Comparison of ENCODE assay signal across 8 cellular contexts in the genomic region with DNA sequence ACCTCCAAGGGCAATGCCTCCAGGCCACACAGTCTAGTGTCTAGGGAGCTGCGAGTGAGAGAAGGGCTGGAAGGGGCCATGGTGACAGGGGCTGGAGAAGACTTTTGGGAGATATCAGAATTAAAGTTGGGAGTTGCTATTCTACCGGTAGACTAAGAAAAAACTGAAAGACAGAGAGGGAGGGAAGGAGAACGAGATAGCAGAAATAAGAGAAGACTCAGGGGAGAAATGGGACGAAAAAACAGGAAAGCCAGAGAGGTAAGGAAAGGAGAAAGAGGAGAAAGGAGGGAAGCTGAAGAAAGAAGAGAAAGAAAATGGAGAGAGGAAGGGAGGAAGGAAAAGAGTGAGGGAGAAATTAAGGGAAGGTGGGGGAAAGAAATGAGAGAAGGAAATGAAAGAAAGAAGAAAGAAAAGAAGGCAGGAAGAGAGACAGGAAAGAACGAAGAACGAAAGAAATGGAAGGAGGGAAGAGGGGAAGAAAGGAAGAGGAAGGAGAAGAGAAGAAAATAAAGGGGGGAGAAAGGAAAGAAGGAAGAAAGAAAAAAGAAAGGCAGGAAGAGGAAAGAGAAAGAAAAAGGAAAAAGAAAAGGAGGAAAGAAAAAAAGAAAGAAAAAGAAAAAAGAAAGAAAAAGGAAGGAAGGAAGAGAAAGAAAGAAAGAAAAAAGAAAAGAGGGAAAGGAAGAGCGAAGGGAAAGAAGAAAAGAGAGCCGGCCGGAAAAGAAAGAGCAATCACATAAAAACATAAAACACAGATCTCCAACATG. TPM values are rescaled to one million over a fixed set of nuclear protein-coding genes. Genes with fewer than 3 reads are reported as not detected.
DNase-seq lines count a peak whose midpoint lies in the region; ATAC-seq lines count a peak whose summit lies in the region.

No MANE protein-coding gene starts in this region.

- 15% methylated on average over 8 to 9 of the region's 9 CpGs for WGBS in ectodermal cell, 2 experiments

- intact Hi-C loops in posterior cingulate gyrus (cut with DNase I) = no loop called here
- intact Hi-C loops in posterior vena cava (cut with DNase I) = loop anchor here (5.0 to 10.0 kb wide), 2 partner anchors 46 to 124 kb away; no protein-coding TSS in a partner anchor

- peak overlapping the region; percentile 98 for H3K4me3 ChIP-seq in BLaER1
- peak overlapping the region; percentile 58 for H3K4me3 ChIP-seq in MG63
- H3K4me3 ChIP-seq in ectodermal cell (ENCODE audit: insufficient read depth, low read depth, low read length) = peak overlapping the region; percentile 55
- peak overlapping the region; percentile 73 for H3K4me3 ChIP-seq in neuron (ENCODE audit: low read length)

- H3K4me1 ChIP-seq in BLaER1 = no peaks in the 10 kb centered on the region
- peaks cover 45% of the 10 kb centered on the region for H3K4me1 ChIP-seq in ectodermal cell (ENCODE audit: control insufficient read depth, insufficient read depth, low read length)
- H3K4me1 ChIP-seq in neuron (ENCODE audit: insufficient read depth, low read length) = peaks cover 34% of the 10 kb centered on the region

- H3K9ac ChIP-seq in BLaER1 = peak overlapping the region; percentile 100

- H3K9me3 ChIP-seq in BLaER1 (peaks cover 8% of the 10 kb centered on the region; the same call in 1 of the 2 replicates), MG63 (no peaks in the 10 kb centered on the region; the same call in 1 of the 2 replicates), ectodermal cell (ENCODE audit: control insufficient read depth, low read length) (no peaks in the 10 kb centered on the region), neuron (ENCODE audit: low read length) (no peaks in the 10 kb centered on the region)

- H3K36me3 ChIP-seq in BLaER1 (peaks cover 53% of the 10 kb centered on the region), MG63 (no peaks in the 10 kb centered on the region), ectodermal cell (ENCODE audit: control insufficient read depth, insufficient read depth, low read length) (no peaks in the 10 kb centered on the region), neuron (ENCODE audit: insufficient read depth, low read length) (peaks cover 12% of the 10 kb centered on the region)

- ATAC-seq in GM18858 (IDR thresholded peaks at IDR 0.05; ENCODE audit: unreplicated experiment) = no peak

- DNase-seq in MG63 (no peak), posterior cingulate gyrus (no peak), posterior vena cava (ENCODE audit: low spot score) (no peak), AML-193 (lab: John Stamatoyannopoulos, UW) (no peak)

- H2AFZ ChIP-seq in neuron (ENCODE audit: low read depth, low read length) = no peak overlapping the region

- H4K20me1 ChIP-seq in BLaER1 = peaks cover 18% of the 10 kb centered on the region; the same call in 1 of the 2 replicates

- peak overlapping the region; percentile 100 for H3K27ac ChIP-seq in BLaER1
- H3K27ac ChIP-seq in ectodermal cell (ENCODE audit: insufficient read depth, low read depth, low read length, poor library complexity, severe bottlenecking) = no peak overlapping the region

- no peaks in the 10 kb centered on the region for H3K27me3 ChIP-seq in BLaER1
- H3K27me3 ChIP-seq in MG63 = 0 out of 2 replicates have a peak, but pooled peaks cover 6% of the 10 kb centered on the region
- peaks cover 87% of the 10 kb centered on the region for H3K27me3 ChIP-seq in ectodermal cell (ENCODE audit: control insufficient read depth, insufficient read depth, low read length, poor library complexity, severe bottlenecking)
- no peaks in the 10 kb centered on the region for H3K27me3 ChIP-seq in neuron (ENCODE audit: insufficient read depth, low read length)

- H3K4me2 ChIP-seq in BLaER1 = peak overlapping the region; percentile 94

RNA-seq across cellular contexts. Expression of a gene that starts 1.2 kb away (rescaled TPM):
- 1.7 and 5.1 TPM in 2 replicates for total RNA-seq in MG63 (2014; rRNA removed; shearing (Covaris generic); ENCODE audit: low replicate concordance)
- polyA plus RNA-seq in ectodermal cell (2013, experiment 1 of 4) = 4.9 TPM
- 4.1 TPM for polyA plus RNA-seq in ectodermal cell (2013, experiment 2 of 4)
- polyA plus RNA-seq in ectodermal cell (2013, experiment 3 of 4) = 4.2 TPM
- polyA plus RNA-seq in ectodermal cell (2013, experiment 4 of 4) = 3.8 TPM
- total RNA-seq in posterior vena cava = 10 to 100 TPM; 46.6 to 87.4 TPM
